In the genomic region with DNA sequence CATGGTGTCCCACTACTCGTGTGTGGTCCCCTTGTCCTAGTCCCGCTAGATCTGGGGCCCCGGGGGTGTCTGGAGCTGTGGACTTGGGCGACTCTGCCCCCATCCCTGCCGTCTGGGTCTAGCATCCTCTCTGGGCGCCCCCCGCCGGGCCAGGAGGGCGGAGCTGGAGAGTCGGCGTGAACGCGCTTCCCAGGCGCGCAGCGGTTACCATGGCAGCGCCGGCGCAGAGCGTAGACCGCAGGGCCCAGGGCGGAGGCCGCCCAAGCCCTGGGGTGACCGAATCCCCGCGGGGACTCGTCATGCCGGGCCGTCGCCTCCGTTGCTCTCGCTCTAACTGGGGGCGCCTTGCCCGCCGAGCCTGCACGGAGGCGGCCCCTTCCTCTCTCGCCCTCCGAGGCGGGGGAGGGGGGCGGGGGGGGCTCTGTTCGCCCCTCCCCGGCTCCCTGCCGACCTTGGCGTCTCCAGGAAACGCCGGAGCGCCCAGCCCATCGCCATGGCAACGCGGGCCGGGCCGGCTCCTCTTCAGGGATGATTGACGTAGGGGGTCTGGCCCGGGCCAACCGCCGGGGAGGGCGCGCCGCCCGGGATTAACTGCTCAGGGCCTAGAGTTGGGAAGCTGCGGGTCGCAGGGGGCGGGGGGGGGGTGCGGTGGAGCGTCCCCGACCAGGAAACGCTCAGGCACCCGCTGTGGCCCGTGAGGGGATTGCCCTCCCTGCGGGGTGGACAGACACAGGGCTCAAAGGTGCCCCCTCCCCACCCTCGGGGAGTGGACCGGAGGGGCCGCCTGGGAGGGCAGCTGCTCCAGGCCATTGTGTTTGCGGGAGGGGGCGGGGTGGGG, we compare ENCODE assay signal across 8 cellular contexts.
DNase-seq lines count a peak whose midpoint lies in the region; ATAC-seq lines count a peak whose summit lies in the region.

No MANE protein-coding gene starts in this region.

- ATAC-seq in GM21825 (IDR thresholded peaks at IDR 0.05; ENCODE audit: unreplicated experiment) = peak; percentile 50

- DNase-seq in DMS153 (lab: John Stamatoyannopoulos, UW) = peak; percentile 82
- peak; percentile 80 for DNase-seq in NCI-H128 (lab: John Stamatoyannopoulos, UW; ENCODE audit: unreplicated experiment)
- peak; percentile 61 for DNase-seq in activated CD4-positive, CD25-positive, alpha-beta regulatory T cell treated with anti-CD3 and anti-CD28 coated beads, Interleukin-2, amount 50 U/mL, for 16 hours (ENCODE audit: low read depth, low spot score)
- DNase-seq in cerebellar cortex (ENCODE audit: low spot score) = peak; percentile 85
- DNase-seq in kidney tubule cell (ENCODE audit: low spot score) = peak; percentile 60
- peak; percentile 65 to 73 for DNase-seq in stimulated activated CD4-positive, alpha-beta T cell treated with anti-CD3 and anti-CD28 coated beads, Interleukin-4, amount 100 ng/mL, for 4 hours
- DNase-seq in GDM1 (lab: John Stamatoyannopoulos, UW) = no peak
